17 cellular contexts compared by ENCODE assay signal in the genomic region with DNA sequence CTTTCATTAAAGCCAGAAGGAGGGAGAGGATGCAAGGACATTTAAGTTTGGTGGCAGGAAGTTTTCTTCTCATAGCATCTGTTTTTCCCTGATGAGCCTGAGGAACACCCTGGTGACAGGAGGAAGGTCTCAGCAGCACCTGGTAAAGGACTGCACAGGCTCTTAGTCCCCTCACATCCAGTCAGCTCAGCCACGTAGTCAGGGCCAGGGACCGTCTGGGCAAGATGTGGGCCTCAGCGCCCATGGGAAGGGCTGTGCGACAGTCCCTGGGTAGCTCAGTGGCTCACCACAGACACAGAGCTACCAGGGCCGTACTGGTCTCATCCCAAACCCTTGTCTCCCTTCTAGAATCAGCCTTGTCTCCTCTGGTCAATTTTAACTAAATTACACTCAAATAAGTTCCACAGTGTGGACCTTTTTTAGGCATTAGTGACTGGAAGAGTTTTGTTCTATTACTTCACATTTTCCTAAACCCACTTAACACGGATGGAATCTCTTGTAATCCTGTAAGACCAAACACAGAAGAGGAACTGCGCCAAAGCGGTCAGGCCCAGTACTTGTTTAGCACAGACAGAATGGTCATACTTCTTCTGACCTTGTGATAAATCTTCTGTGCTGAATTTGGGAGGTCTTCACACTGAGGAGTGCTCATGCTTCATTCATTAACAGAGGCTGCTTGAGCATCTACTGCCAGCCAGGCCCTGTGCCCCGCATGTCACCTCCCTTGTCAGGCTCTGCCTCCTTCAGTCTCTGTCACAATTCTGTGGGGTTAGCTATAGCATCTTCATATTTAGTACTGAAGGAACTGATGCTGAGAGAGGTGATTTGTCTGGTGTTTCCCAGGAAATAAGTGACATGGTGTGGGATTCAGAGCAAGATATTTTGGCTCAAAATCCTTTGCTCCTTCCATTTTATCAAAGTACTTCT.
DNase-seq lines count a peak whose midpoint lies in the region; ATAC-seq and TF ChIP-seq lines count a peak whose summit lies in the region.
"Had no signal": no experiment of that assay in that cellular context is flagged by ENCODE, and none has a peak within 500 bp of the region (broad histone marks: within the 10 kb centered on the region; RNA-seq: fewer than 3 reads in every experiment).

No MANE protein-coding gene starts in this region.

- no peak overlapping the region for H3K4me3 Mint-ChIP-seq in GM23338
- H3K4me3 Mint-ChIP-seq in T-helper 17 cell: no peak overlapping the region

- H2AFZ ChIP-seq in GM23338 (no peak overlapping the region), hepatocyte (no peak overlapping the region)

- H4K20me1 ChIP-seq in GM23338 (replicated peaks; ENCODE audit: insufficient read depth): peaks cover 9% of the 10 kb centered on the region; the same call in 1 of the 2 replicates
- no peaks in the 10 kb centered on the region for H4K20me1 ChIP-seq in hepatocyte (ENCODE audit: insufficient read depth, poor library complexity, severe bottlenecking)

- WGBS in sigmoid colon, 2 donors: 86 to 89% methylated on average over 9 of the region's 9 CpGs
- WGBS in hepatocyte (ENCODE audit: low lambda C conversion rate, missing lambda C conversion rate): 94% methylated on average over 9 of the region's 9 CpGs

- no peaks in the 10 kb centered on the region for H3K9me2 ChIP-seq in GM23338 (ENCODE audit: insufficient read depth)
- no peaks in the 10 kb centered on the region for H3K9me2 ChIP-seq in hepatocyte (replicated peaks; ENCODE audit: insufficient read depth)

- intact Hi-C loops in head of caudate nucleus (cut with DNase I) (no loop called here), sigmoid colon (cut with DNase I) (no loop called here)

- H3K79me2 ChIP-seq in GM23338 (replicated peaks; ENCODE audit: insufficient read depth) (no peaks in the 10 kb centered on the region), hepatocyte (no peaks in the 10 kb centered on the region)

- peaks cover 9% of the 10 kb centered on the region; the same call in 1 of the 2 replicates for H3K4me1 ChIP-seq in GM23338 (ENCODE audit: insufficient read depth)
- peaks cover 0 to 7% (median 0%) of the 10 kb centered on the region in 4 donors for H3K4me1 ChIP-seq in sigmoid colon
- peaks cover 14% of the 10 kb centered on the region for H3K4me1 ChIP-seq in hepatocyte (ENCODE audit: insufficient read depth)
- H3K4me1 ChIP-seq: A549 had no signal

- H3K36me3 Mint-ChIP-seq in GM23338 (ENCODE audit: low read depth): no peaks in the 10 kb centered on the region
- peaks cover 13% of the 10 kb centered on the region for H3K36me3 Mint-ChIP-seq in T-helper 17 cell (ENCODE audit: low read depth)

- DNase-seq in GM23338 (ENCODE audit: low spot score): no peak
- no peak for DNase-seq in T-helper 17 cell
- peak in 25 of 42 donors; percentile 18 to 84 (median 42) for DNase-seq in head of caudate nucleus
- peak; percentile 86 for DNase-seq in sigmoid colon
- no peak for DNase-seq in HPDE6-E6E7 (ENCODE audit: extremely low spot score)
- no peak for DNase-seq in hepatocyte (ENCODE audit: low spot score)
- DNase-seq in anterior cingulate cortex (lab: John Stamatoyannopoulos, UW): no peak
- DNase-seq: COR-L47, DMS153, HCEC 1CT, NCI-H1092 treated with DMSO at 0.1 percent for 48 hours, NCI-H187, NCI-H69, SHP77 had no signal

- H3F3A ChIP-seq in GM23338 (replicated peaks; ENCODE audit: low read depth): no peaks in the 10 kb centered on the region

- no peak for TF ChIP-seq EP300 in sigmoid colon (IDR thresholded peaks at IDR 0.05)

- H3K4me2 ChIP-seq in GM23338 (no peak overlapping the region), hepatocyte (no peak overlapping the region)
- H3K4me2 ChIP-seq: A549 had no signal

- H3K27me3 Mint-ChIP-seq in GM23338 (ENCODE audit: insufficient read depth, low read depth, poor library complexity) (peaks cover 2% of the 10 kb centered on the region), T-helper 17 cell (no peaks in the 10 kb centered on the region)

- no peaks in the 10 kb centered on the region for H3K9me3 ChIP-seq in T-helper 17 cell (ENCODE audit: control insufficient read depth, low read length, poor library complexity, severe bottlenecking)
- H3K9me3 ChIP-seq in sigmoid colon: no peaks in the 10 kb centered on the region
- no peaks in the 10 kb centered on the region for H3K9me3 ChIP-seq in hepatocyte (ENCODE audit: low read depth)
- H3K9me3 ChIP-seq: A549 had no signal

- H3K27ac Mint-ChIP-seq in GM23338 (no peak overlapping the region), T-helper 17 cell (peak overlapping the region; percentile 30)

- H3K27ac ChIP-seq in GM23338 (ENCODE audit: low read depth): no peak overlapping the region
- H3K27ac ChIP-seq in sigmoid colon: peak overlapping the region; percentile 6 to 56 (median 40)
- no peak overlapping the region for H3K27ac ChIP-seq in hepatocyte
- H3K27ac ChIP-seq: A549, C4-2B had no signal

- H3K36me3 ChIP-seq in GM23338 (ENCODE audit: insufficient read depth) (no peaks in the 10 kb centered on the region), sigmoid colon (no peaks in the 10 kb centered on the region), hepatocyte (replicated peaks; ENCODE audit: insufficient read depth, low read depth) (no peaks in the 10 kb centered on the region)

- H3K9me3 Mint-ChIP-seq in GM23338: no peaks in the 10 kb centered on the region

- H3K4me1 Mint-ChIP-seq in GM23338 (peaks cover 11% of the 10 kb centered on the region), T-helper 17 cell (peaks cover 12% of the 10 kb centered on the region)

- TF ChIP-seq CTCF in GM23338 (conservative IDR thresholded peaks at IDR 0.05; ENCODE audit: low read depth in 2 of 2) (no peak), sigmoid colon (IDR thresholded peaks at IDR 0.05) (no peak), hepatocyte (IDR thresholded peaks at IDR 0.05; ENCODE audit: poor library complexity) (no peak)

- no peak overlapping the region for H3K4me3 ChIP-seq in GM23338
- H3K4me3 ChIP-seq in sigmoid colon: no peak overlapping the region
- no peak overlapping the region for H3K4me3 ChIP-seq in hepatocyte
- H3K4me3 ChIP-seq: A549 had no signal

- ATAC-seq in GM23338: peak; percentile 43; the same call in 2 of the 3 replicates
- ATAC-seq in T-helper 17 cell: no peak
- no peak for ATAC-seq in HG03045 (IDR thresholded peaks at IDR 0.05; ENCODE audit: unreplicated experiment)
- ATAC-seq: A549 had no signal

- no peak for TF ChIP-seq POLR2A in sigmoid colon (IDR thresholded peaks at IDR 0.05)

- H3K27me3 ChIP-seq in GM23338 (ENCODE audit: insufficient read depth): no peaks in the 10 kb centered on the region
- no peaks in the 10 kb centered on the region for H3K27me3 ChIP-seq in sigmoid colon
- H3K27me3 ChIP-seq in hepatocyte: no peaks in the 10 kb centered on the region

TF ChIP-seq in GM23338, 12 proteins besides CTCF, POLR2A, EP300 and RAD21:
- TF ChIP-seq CREB1 (CRISPR knock-in tag; IDR thresholded peaks at IDR 0.05; ENCODE audit: low read depth) (no peak), JUNB (IDR thresholded peaks at IDR 0.05; ENCODE audit: unreplicated experiment) (peak; percentile 54)

Comparison
In these comparisons a context has a peak if more than half of its experiments do, and no peak if none do; other contexts are left out.
1. DNase-seq: peak in head of caudate nucleus (25 of 42) and sigmoid colon (single experiment); none in GM23338 (single experiment), T-helper 17 cell (0 of 3), HPDE6-E6E7 (single experiment), hepatocyte (single experiment) and anterior cingulate cortex (0 of 58).
2. H3K27ac ChIP-seq: peak in sigmoid colon (4 of 4); none in GM23338 (single experiment) and hepatocyte (single experiment).